14 cellular contexts compared by ENCODE assay signal in genomic region chr3:158718490-158719170, GRCh38. TPM values are rescaled to one million over a fixed set of nuclear protein-coding genes. Genes with fewer than 3 reads are reported as not detected.
DNase-seq lines count a peak whose midpoint lies in the region; ATAC-seq, FAIRE-seq and TF ChIP-seq lines count a peak whose summit lies in the region.
"Had no signal": no experiment of that assay in that cellular context is flagged by ENCODE, and none has a peak within 500 bp of the region (broad histone marks: within the 10 kb centered on the region; RNA-seq: fewer than 3 reads in every experiment).

No MANE protein-coding gene starts in this region.

- dilution Hi-C loops in endothelial cell of umbilical vein (cut with MboI; ENCODE audit: extremely low pct_ligation_motif_present, low sequenced_read_pairs): no loop called here

- no peak overlapping the region for H2AFZ ChIP-seq in PC-3 (ENCODE audit: low read length)
- H2AFZ ChIP-seq in endothelial cell of umbilical vein (ENCODE audit: low read depth, low read length): no peak overlapping the region
- H2AFZ ChIP-seq in osteoblast (ENCODE audit: low read length): no peak overlapping the region

- no peaks in the 10 kb centered on the region for H3K9me2 ChIP-seq in PC-3 (replicated peaks; ENCODE audit: low read length)

- H3K9me3 ChIP-seq in PC-3 (ENCODE audit: low read length): no peaks in the 10 kb centered on the region
- no peaks in the 10 kb centered on the region for H3K9me3 ChIP-seq in endothelial cell of umbilical vein (replicated peaks; ENCODE audit: control insufficient read depth, insufficient read depth, low read length)
- H3K9me3 ChIP-seq in osteoblast (ENCODE audit: low read depth, low read length): no peaks in the 10 kb centered on the region
- H3K9me3 ChIP-seq: thoracic aorta had no signal

- no peak for TF ChIP-seq POLR2A in endothelial cell of umbilical vein (IDR thresholded peaks at IDR 0.05; ENCODE audit: low read depth, low read length)

- H3K79me2 ChIP-seq in PC-3 (ENCODE audit: low read length) (no peaks in the 10 kb centered on the region), endothelial cell of umbilical vein (ENCODE audit: control insufficient read depth, insufficient read depth, low read length) (no peaks in the 10 kb centered on the region), osteoblast (ENCODE audit: insufficient read depth, low read length) (no peaks in the 10 kb centered on the region)

- H3K36me3 ChIP-seq in PC-3 (ENCODE audit: low read depth, low read length): no peaks in the 10 kb centered on the region
- no peaks in the 10 kb centered on the region for H3K36me3 ChIP-seq in endothelial cell of umbilical vein (ENCODE audit: control insufficient read depth in 2 of 2, extremely low read depth in 1 of 2, insufficient read depth in 2 of 2, low read length in 2 of 2)
- H3K36me3 ChIP-seq in osteoblast (ENCODE audit: insufficient read depth, low read length): no peaks in the 10 kb centered on the region
- H3K36me3 ChIP-seq: thoracic aorta had no signal

- H3K27ac ChIP-seq in PC-3 (ENCODE audit: low read length) (peak overlapping the region; percentile 100), endothelial cell of umbilical vein (ENCODE audit: insufficient read depth, low read depth, low read length) (peak overlapping the region; percentile 13), osteoblast (ENCODE audit: low read depth, low read length) (peak overlapping the region; percentile 73)
- H3K27ac ChIP-seq: thoracic aorta had no signal

- DNase-seq in EH (ENCODE audit: low read depth) (peak; percentile 97), PC-3 (peak; percentile 95), endothelial cell of umbilical vein (ENCODE audit: low read depth, low spot score) (peak; percentile 95), osteoblast (ENCODE audit: insufficient read length, low spot score, missing footprints) (peak; percentile 84), RPMI8226 (no peak), NCI-H526 treated with DMSO at 0.1 percent for 48 hours (lab: John Stamatoyannopoulos, UW) (no peak)
- DNase-seq: activated T-cell treated with anti-CD3 and anti-CD28 coated beads, Interleukin-2, amount 50 U/mL, for 72 hours; dorsolateral prefrontal cortex; immature natural killer cell; stimulated activated CD4-positive, alpha-beta T cell treated with anti-CD3 and anti-CD28 coated beads, Interleukin-4, amount 100 ng/mL, for 4 hours had no signal

- BruUV-seq in PC-3 (replicated peaks; lab: Mats Ljungman, UMichigan): TSS peak; percentile 66
- BruUV-seq in endothelial cell of umbilical vein (replicated peaks; lab: Mats Ljungman, UMichigan): no TSS peak

- peak; percentile 39 for ATAC-seq in PC-3
- no peak for ATAC-seq in HG03095 (IDR thresholded peaks at IDR 0.05; ENCODE audit: unreplicated experiment)
- ATAC-seq in HG02759 (IDR thresholded peaks at IDR 0.05; ENCODE audit: unreplicated experiment): no peak
- ATAC-seq: activated T-cell treated with anti-CD3 and anti-CD28 coated beads, Interleukin-2, amount 50 U/mL, for 72 hours had no signal

- H3K4me1 ChIP-seq in PC-3 (ENCODE audit: insufficient read depth, low read length) (peaks cover 42% of the 10 kb centered on the region), endothelial cell of umbilical vein (ENCODE audit: control insufficient read depth, extremely low read depth, insufficient read depth, low read length) (peaks cover 38% of the 10 kb centered on the region), osteoblast (ENCODE audit: insufficient read depth, low read length) (peaks cover 38% of the 10 kb centered on the region)

- POLR2A ChIA-PET in PC-3 (lab: Charles Lee; ENCODE audit: unreplicated experiment): interaction anchor here (0.5 to 0.6 kb wide), 2 partner anchors 15 to 148 kb away, joined by 3 read pairs; partner anchors contain the start of gene MLF1
- POLR2A ChIA-PET in endothelial cell of umbilical vein (lab: Charles Lee): interaction anchor here (0.7 to 1.0 kb wide), 3 partner anchors 16 to 19 kb away, joined by 3 to 6 read pairs (median 4); no protein-coding TSS in a partner anchor

- peak overlapping the region; percentile 71 for H3K9ac ChIP-seq in PC-3 (ENCODE audit: low read length)
- no peak overlapping the region for H3K9ac ChIP-seq in endothelial cell of umbilical vein (replicated peaks; ENCODE audit: extremely low read depth, insufficient read depth, low read length)

- H3K4me3 ChIP-seq in PC-3 (ENCODE audit: low read length) (no peak overlapping the region), endothelial cell of umbilical vein (replicated peaks in 1 of 3; ENCODE audit: insufficient read depth in 1 of 3, low read depth in 1 of 3, low read length in 3 of 3) (no peak overlapping the region), osteoblast (ENCODE audit: insufficient read depth, low read length) (no peak overlapping the region)
- H3K4me3 ChIP-seq: dorsolateral prefrontal cortex, thoracic aorta had no signal

- H3K27me3 ChIP-seq in PC-3 (ENCODE audit: low read length) (no peaks in the 10 kb centered on the region), endothelial cell of umbilical vein (ENCODE audit: control insufficient read depth in 2 of 2, insufficient read depth in 2 of 2, low read length in 2 of 2) (no peaks in the 10 kb centered on the region), osteoblast (ENCODE audit: insufficient read depth, low read length) (no peaks in the 10 kb centered on the region)
- H3K27me3 ChIP-seq: dorsolateral prefrontal cortex had no signal

- CTCF ChIA-PET in PC-3 (lab: Charles Lee): interaction anchor here (1.0 to 1.2 kb wide), 2 partner anchors 9 to 46 kb away, joined by 3 read pairs; partner anchors contain the start of gene LXN
- CTCF ChIA-PET in endothelial cell of umbilical vein (lab: Charles Lee): interaction anchor here (0.8 to 4.7 kb wide), 10 partner anchors 9 to 73 kb away, joined by 3 to 34 read pairs (median 6); partner anchors contain the start of gene LXN

- H3K4me2 ChIP-seq in PC-3 (ENCODE audit: low read length): peak overlapping the region; percentile 61
- peak overlapping the region; percentile 30 for H3K4me2 ChIP-seq in endothelial cell of umbilical vein (ENCODE audit: insufficient read depth, low read length)
- H3K4me2 ChIP-seq in osteoblast (ENCODE audit: insufficient read depth, low read length): peak overlapping the region; percentile 28

- H4K20me1 ChIP-seq in PC-3 (ENCODE audit: low read length) (no peaks in the 10 kb centered on the region), endothelial cell of umbilical vein (replicated peaks; ENCODE audit: control insufficient read depth, extremely low read depth, insufficient read depth, low read length) (no peaks in the 10 kb centered on the region), osteoblast (ENCODE audit: insufficient read depth, low read length) (no peaks in the 10 kb centered on the region)

- FAIRE-seq in endothelial cell of umbilical vein (lab: Jason Lieb, UNC): peak; percentile 55
- FAIRE-seq: GM18507 had no signal

- no peak for TF ChIP-seq CTCF in PC-3 (conservative IDR thresholded peaks at IDR 0.05; ENCODE audit: low read depth, low read length)
- TF ChIP-seq CTCF in endothelial cell of umbilical vein (IDR thresholded peaks at IDR 0.05; ENCODE audit: extremely low read depth in 1 of 2, insufficient read depth in 1 of 2, low read depth in 1 of 2, low read length in 2 of 2): no peak
- TF ChIP-seq CTCF in osteoblast (IDR thresholded peaks at IDR 0.05; ENCODE audit: extremely low read depth, low read depth, low read length): no peak

- H3K9me1 ChIP-seq in endothelial cell of umbilical vein (replicated peaks; ENCODE audit: control insufficient read depth, extremely low read depth, insufficient read depth, low read length): no peaks in the 10 kb centered on the region

- intact Hi-C loops in PC-3 (cut with micrococcal nuclease) (no loop called here), endothelial cell of umbilical vein (cut with micrococcal nuclease) (loop anchor here (2.0 to 10.0 kb wide), 2 partner anchors 16 to 1046 kb away; no protein-coding TSS in a partner anchor)

- H3F3A ChIP-seq in PC-3 (ENCODE audit: low read length, unreplicated experiment): peaks cover 1% of the 10 kb centered on the region

TF ChIP-seq in endothelial cell of umbilical vein, 7 proteins besides CTCF, POLR2A, EP300 and RAD21 (continues in another document):
- TF ChIP-seq MYC (IDR thresholded peaks at IDR 0.05; ENCODE audit: low read depth, low read length) (no peak), GATA2 (IDR thresholded peaks at IDR 0.05; ENCODE audit: insufficient read depth, insufficient read length, low read depth, low read length) (peak; percentile 26), FOS (IDR thresholded peaks at IDR 0.05; ENCODE audit: borderline replicate concordance, insufficient read depth, low read length) (peak; percentile 43), POLR2AphosphoS5 (IDR thresholded peaks at IDR 0.05; ENCODE audit: insufficient read depth, low read depth, low read length) (peak; percentile 43), JUN (IDR thresholded peaks at IDR 0.05; ENCODE audit: borderline replicate concordance, insufficient read depth, insufficient read length, low read depth) (peak; percentile 17)
- TF ChIP-seq, protein P1, sequence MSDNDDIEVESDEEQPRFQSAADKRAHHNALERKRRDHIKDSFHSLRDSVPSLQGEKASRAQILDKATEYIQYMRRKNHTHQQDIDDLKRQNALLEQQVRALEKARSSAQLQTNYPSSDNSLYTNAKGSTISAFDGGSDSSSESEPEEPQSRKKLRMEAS (IDR thresholded peaks at IDR 0.05; ENCODE audit: insufficient read depth, insufficient read length): no peak

RNA-seq across cellular contexts. Expression of gene RARRES1, which starts 13.6 kb away (rescaled TPM):
- total RNA-seq in PC-3 (2014; rRNA removed) (0.73 TPM in 1 of 2 replicates, not detected in the other), endothelial cell of umbilical vein (1.5 and 1.8 TPM in 2 replicates), osteoblast (13.6 and 19.5 TPM in 2 replicates)
- 0.98 and 1.2 TPM in 2 replicates for polyA plus RNA-seq in endothelial cell of umbilical vein
- 0.68 and 0.71 TPM in 2 replicates for polyA plus RNA-seq in endothelial cell of umbilical vein (2011; cell fraction: cytosol; rRNA removed)
- 0.54 and 0.98 TPM in 2 replicates for polyA plus RNA-seq in endothelial cell of umbilical vein (2011; cell fraction: nucleus; rRNA removed)
- polyA plus RNA-seq in endothelial cell of umbilical vein (2012): 1.6 and 3.2 TPM in 2 replicates
- 0.22 and 1.1 TPM in 2 replicates for polyA minus RNA-seq in endothelial cell of umbilical vein
- 5.6 TPM for polyA minus RNA-seq in endothelial cell of umbilical vein (2011; cell fraction: cytosol; rRNA and poly(A)+ RNA removed)
- polyA minus RNA-seq in endothelial cell of umbilical vein (2011; cell fraction: nucleus; rRNA and poly(A)+ RNA removed): not detected in 2 replicates
- polyA plus RNA-seq: immature natural killer cell had no signal

RNA-seq across cellular contexts. Expression of gene LXN, which starts 46.2 kb away (rescaled TPM):
- total RNA-seq in PC-3 (2014; rRNA removed) (332 and 471 TPM in 2 replicates), endothelial cell of umbilical vein (118 and 119 TPM in 2 replicates), osteoblast (96.9 and 114 TPM in 2 replicates)
- polyA plus RNA-seq in endothelial cell of umbilical vein: 44.8 and 56.9 TPM in 2 replicates
- 87.4 and 95.6 TPM in 2 replicates for polyA plus RNA-seq in endothelial cell of umbilical vein (2011; cell fraction: cytosol; rRNA removed)
- polyA plus RNA-seq in endothelial cell of umbilical vein (2011; cell fraction: nucleus; rRNA removed): 35.7 and 36.2 TPM in 2 replicates
- polyA plus RNA-seq in endothelial cell of umbilical vein (2012): 97.9 and 99.8 TPM in 2 replicates
- polyA minus RNA-seq in endothelial cell of umbilical vein: 31.9 and 32.7 TPM in 2 replicates
- 8.6 TPM for polyA minus RNA-seq in endothelial cell of umbilical vein (2011; cell fraction: cytosol; rRNA and poly(A)+ RNA removed)
- 13.0 and 22.6 TPM in 2 replicates for polyA minus RNA-seq in endothelial cell of umbilical vein (2011; cell fraction: nucleus; rRNA and poly(A)+ RNA removed)

Comparison
In these comparisons a context has a peak if more than half of its experiments do, and no peak if none do; other contexts are left out.
1. DNase-seq: peak in EH (single experiment), PC-3 (single experiment), endothelial cell of umbilical vein (single experiment) and osteoblast (single experiment); none in RPMI8226 (single experiment) and NCI-H526 treated with DMSO at 0.1 percent for 48 hours (single experiment).
2. H3K27ac ChIP-seq: peak in every context shown above with its lines; median percentile 100 in PC-3; 73 in osteoblast; 13 in endothelial cell of umbilical vein.
3. Peak in every context shown above with its lines, with median percentiles within 50 percentile points of each other: H3K4me2 ChIP-seq.